ENCODE assay signal across 18 cellular contexts in the genomic region with DNA sequence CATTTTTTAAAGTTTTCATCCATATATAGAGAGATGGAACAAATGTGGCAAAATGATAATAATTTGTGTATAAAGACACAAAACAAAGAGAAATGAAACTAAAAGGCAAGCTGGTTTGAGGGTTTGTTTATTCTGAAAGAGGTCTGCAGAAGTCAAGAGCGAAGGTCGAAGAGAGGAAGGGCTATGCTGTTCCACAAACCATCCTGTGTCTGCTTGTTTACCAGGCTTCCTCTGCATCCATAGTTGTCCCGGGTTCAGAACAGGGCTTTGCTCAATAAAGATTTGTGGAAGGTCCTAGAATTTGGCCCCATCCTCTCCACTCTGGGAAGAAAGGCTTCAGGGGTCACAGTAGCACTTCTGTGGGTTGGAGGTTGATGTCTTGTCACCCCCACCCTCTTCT. TPM values are rescaled to one million over a fixed set of nuclear protein-coding genes. Genes with fewer than 3 reads are reported as not detected.
"Had no signal": no experiment of that assay in that cellular context is flagged by ENCODE, and none has a peak within 500 bp of the region (broad histone marks: within the 10 kb centered on the region; RNA-seq: fewer than 3 reads in every experiment).

No MANE protein-coding gene starts in this region.

- FAIRE-seq: bronchial epithelial cell, endometrium had no signal

- H3K36me3 ChIP-seq: ascending aorta had no signal

- H3K27me3 ChIP-seq: testis had no signal

- DNase-seq: activated CD4-positive, alpha-beta memory T cell treated with anti-CD3 and anti-CD28 coated beads, Interleukin-2, amount 10 ng/mL, durations not matched to agents 7 days and 5 days; activated CD4-positive, alpha-beta T cell treated with anti-CD3 and anti-CD28 coated beads for 1 hour; activated CD8-positive, alpha-beta memory T cell treated with anti-CD3 and anti-CD28 coated beads, Interleukin-2, amount 50 U/mL, for 4 hours; activated naive CD8-positive, alpha-beta T cell treated with anti-CD3 and anti-CD28 coated beads, Interleukin-2, amount 50 U/mL, for 24 hours; dorsolateral prefrontal cortex; mucosa of descending colon; stimulated activated CD4-positive, alpha-beta T cell treated with anti-CD3 and anti-CD28 coated beads, Interleukin-4, amount 100 ng/mL, for 1 hour; stimulated activated CD8-positive, alpha-beta memory T cell treated with anti-CD3 and anti-CD28 coated beads, Interleukin-4, amount 100 ng/mL, for 48 hours; stimulated activated naive CD8-positive, alpha-beta T cell treated with anti-CD3 and anti-CD28 coated beads, Interleukin-15, amount 100 ng/mL, for 72 hours; testis had no signal

- H3K27ac Mint-ChIP-seq: activated CD4-positive, alpha-beta memory T cell treated with anti-CD3 and anti-CD28 coated beads, Interleukin-2, amount 10 ng/mL, durations not matched to agents 7 days and 5 days; activated naive CD8-positive, alpha-beta T cell treated with anti-CD3 and anti-CD28 coated beads, Interleukin-2, amount 50 U/mL, for 24 hours; natural killer cell treated with Interleukin-12 subunit alpha and Interleukin-12 subunit beta and Interleukin-15 and Interleukin-18, amount 100 ng/mL, for 72 hours had no signal

- H3K4me3 Mint-ChIP-seq: activated CD4-positive, alpha-beta memory T cell treated with anti-CD3 and anti-CD28 coated beads, Interleukin-2, amount 10 ng/mL, durations not matched to agents 7 days and 5 days; activated naive CD8-positive, alpha-beta T cell treated with anti-CD3 and anti-CD28 coated beads, Interleukin-2, amount 50 U/mL, for 24 hours; natural killer cell treated with Interleukin-12 subunit alpha and Interleukin-12 subunit beta and Interleukin-15 and Interleukin-18, amount 100 ng/mL, for 72 hours; stimulated activated naive CD8-positive, alpha-beta T cell treated with anti-CD3 and anti-CD28 coated beads, Interleukin-15, amount 100 ng/mL, for 72 hours had no signal

- H3K9me3 Mint-ChIP-seq: activated CD4-positive, alpha-beta memory T cell treated with anti-CD3 and anti-CD28 coated beads, Interleukin-2, amount 10 ng/mL, durations not matched to agents 7 days and 5 days; activated naive CD8-positive, alpha-beta T cell treated with anti-CD3 and anti-CD28 coated beads, Interleukin-2, amount 50 U/mL, for 24 hours; natural killer cell treated with Interleukin-12 subunit alpha and Interleukin-12 subunit beta and Interleukin-15 and Interleukin-18, amount 100 ng/mL, for 72 hours; stimulated activated naive CD8-positive, alpha-beta T cell treated with anti-CD3 and anti-CD28 coated beads, Interleukin-15, amount 100 ng/mL, for 72 hours had no signal

- H3K36me3 Mint-ChIP-seq: natural killer cell treated with Interleukin-12 subunit alpha and Interleukin-12 subunit beta and Interleukin-15 and Interleukin-18, amount 100 ng/mL, for 72 hours had no signal

- ATAC-seq: activated naive CD8-positive, alpha-beta T cell treated with anti-CD3 and anti-CD28 coated beads, Interleukin-2, amount 50 U/mL, for 24 hours; esophagus mucosa; mucosa of descending colon; natural killer cell treated with Interleukin-12 subunit alpha and Interleukin-12 subunit beta and Interleukin-15 and Interleukin-18, amount 100 ng/mL, for 72 hours; stimulated activated naive CD8-positive, alpha-beta T cell treated with anti-CD3 and anti-CD28 coated beads, Interleukin-15, amount 100 ng/mL, for 72 hours had no signal

- H3K4me3 ChIP-seq: ascending aorta, dorsolateral prefrontal cortex, mucosa of descending colon, testis had no signal

- H3K9me3 ChIP-seq: ascending aorta, mucosa of descending colon, testis had no signal

- H3K27ac ChIP-seq: ascending aorta, dorsolateral prefrontal cortex, testis had no signal

RNA-seq across cellular contexts. Expression of a gene that starts 2.4 kb away (rescaled TPM):
- total RNA-seq: ascending aorta; lung microvascular endothelial cell; natural killer cell treated with Interleukin-12 subunit alpha and Interleukin-12 subunit beta and Interleukin-15 and Interleukin-18, amount 100 ng/mL, for 72 hours; omental fat pad had no signal

RNA-seq across cellular contexts. Expression of a gene that starts 46.7 kb away (rescaled TPM):
- total RNA-seq: activated CD4-positive, alpha-beta memory T cell treated with anti-CD3 and anti-CD28 coated beads, Interleukin-2, amount 10 ng/mL, durations not matched to agents 7 days and 5 days; bronchial epithelial cell; glomerular endothelial cell; lung microvascular endothelial cell; natural killer cell treated with Interleukin-12 subunit alpha and Interleukin-12 subunit beta and Interleukin-15 and Interleukin-18, amount 100 ng/mL, for 72 hours had no signal
